8 cellular contexts compared by ENCODE assay signal in genomic region chr16:49857423-49858181, GRCh38. TPM values are rescaled to one million over a fixed set of nuclear protein-coding genes. Genes with fewer than 3 reads are reported as not detected.
DNase-seq lines count a peak whose midpoint lies in the region; ATAC-seq lines count a peak whose summit lies in the region.

No MANE protein-coding gene starts in this region.

- no peak overlapping the region for H3K27ac Mint-ChIP-seq in T-helper 1 cell treated with Interleukin-12 subunit alpha and Interleukin-12 subunit beta and Interleukin-4 antibody, amounts not matched to agents 30 μg/mL and 1 μg/mL, for 36 hours

- H3K4me1 Mint-ChIP-seq in T-helper 1 cell treated with Interleukin-12 subunit alpha and Interleukin-12 subunit beta and Interleukin-4 antibody, amounts not matched to agents 30 μg/mL and 1 μg/mL, for 36 hours (ENCODE audit: low read depth), result peaks cover 5% of the 10 kb centered on the region

- peak overlapping the region; percentile 46 for H3K27ac ChIP-seq in layer of hippocampus (ENCODE audit: low read depth, low read length)

- peak overlapping the region; percentile 85 for H3K4me3 Mint-ChIP-seq in T-helper 1 cell treated with Interleukin-12 subunit alpha and Interleukin-12 subunit beta and Interleukin-4 antibody, amounts not matched to agents 30 μg/mL and 1 μg/mL, for 36 hours

- no peaks in the 10 kb centered on the region for H3K9me3 Mint-ChIP-seq in T-helper 1 cell treated with Interleukin-12 subunit alpha and Interleukin-12 subunit beta and Interleukin-4 antibody, amounts not matched to agents 30 μg/mL and 1 μg/mL, for 36 hours

- H3K27me3 ChIP-seq in layer of hippocampus (ENCODE audit: control insufficient read depth, insufficient read depth, low read length), result no peaks in the 10 kb centered on the region

- no peaks in the 10 kb centered on the region for H3K36me3 Mint-ChIP-seq in T-helper 1 cell treated with Interleukin-12 subunit alpha and Interleukin-12 subunit beta and Interleukin-4 antibody, amounts not matched to agents 30 μg/mL and 1 μg/mL, for 36 hours (ENCODE audit: low read depth)

- peaks cover 61% of the 10 kb centered on the region for H3K27me3 Mint-ChIP-seq in T-helper 1 cell treated with Interleukin-12 subunit alpha and Interleukin-12 subunit beta and Interleukin-4 antibody, amounts not matched to agents 30 μg/mL and 1 μg/mL, for 36 hours (ENCODE audit: low read depth)

- no peak for ATAC-seq in HG03196 (IDR thresholded peaks at IDR 0.05; ENCODE audit: unreplicated experiment)

- DNase-seq in DMS114 treated with DMSO at 0.1 percent for 48 hours (lab: John Stamatoyannopoulos, UW; ENCODE audit: unreplicated experiment) (peak; percentile 53), LHCN-M2 (ENCODE audit: low read depth) (peak; percentile 9), amniotic stem cell (lab: John Stamatoyannopoulos, UW) (no peak)
- peak; percentile 26 for DNase-seq in central memory CD4-positive, alpha-beta T cell
- DNase-seq in stimulated activated CD4-positive, alpha-beta T cell treated with anti-CD3 and anti-CD28 coated beads, Interleukin-2, amount 100 ng/mL, for 48 hours, result peak; percentile 29 to 48

RNA-seq across cellular contexts. Expression of gene ZNF423, which starts 1.7 kb away (rescaled TPM):
- not detected in 2 replicates for total RNA-seq in LHCN-M2 (2014; rRNA removed)
- polyA plus RNA-seq in LHCN-M2 (2012), result 0.01 TPM
